Comparison of ENCODE assay signal across 10 cellular contexts in genomic region chr9:122821278-122821952, GRCh38. TPM values are rescaled to one million over a fixed set of nuclear protein-coding genes. Genes with fewer than 3 reads are reported as not detected.
A peak's percentile ranks its signal among the peaks of the same experiment; 100 is the strongest.
DNase-seq lines count a peak whose midpoint lies in the region; ATAC-seq and TF ChIP-seq lines count a peak whose summit lies in the region.
"Had no signal": no experiment of that assay in that cellular context is flagged by ENCODE, and none has a peak within 500 bp of the region (broad histone marks: within the 10 kb centered on the region; RNA-seq: fewer than 3 reads in every experiment).

No MANE protein-coding gene starts in this region.

- H3K4me1 Mint-ChIP-seq in endodermal cell = peaks cover 18% of the 10 kb centered on the region

- H3K4me3 ChIP-seq in BLaER1 (no peak overlapping the region), endodermal cell (ENCODE audit: low read length) (peak overlapping the region; percentile 7)
- H3K4me3 ChIP-seq: PC-9 had no signal

- H3K9ac ChIP-seq in BLaER1 (no peak overlapping the region; the same call in 1 of the 2 replicates), endodermal cell (ENCODE audit: extremely low read depth, low read length, poor library complexity, severe bottlenecking) (no peak overlapping the region)

- H3K27ac ChIP-seq in BLaER1 (peak overlapping the region; percentile 67; the same call in 1 of the 2 replicates), endodermal cell (ENCODE audit: low read depth, low read length) (no peak overlapping the region)
- H3K27ac ChIP-seq: PC-9 had no signal

- H4K20me1 ChIP-seq in BLaER1 = peaks cover 61% of the 10 kb centered on the region

- H3K9me3 Mint-ChIP-seq in endodermal cell = no peaks in the 10 kb centered on the region

- TF ChIP-seq CTCF in endodermal cell (conservative IDR thresholded peaks at IDR 0.05) = no peak

- no peak overlapping the region for H3K4me3 Mint-ChIP-seq in endodermal cell

- 87 to 94% methylated on average over 3 to 7 of the region's 7 CpGs for WGBS in endodermal cell (ENCODE audit: insufficient coverage in 1 of 2, insufficient read length in 1 of 2), 2 experiments

- peak overlapping the region; percentile 58 for H3K4me2 ChIP-seq in BLaER1
- H3K4me2 ChIP-seq: PC-9 had no signal

- peaks cover 63% of the 10 kb centered on the region for H3K36me3 Mint-ChIP-seq in endodermal cell (ENCODE audit: low read depth)

- peak overlapping the region; percentile 7 for H3K27ac Mint-ChIP-seq in endodermal cell

- no peaks in the 10 kb centered on the region for H3K27me3 Mint-ChIP-seq in endodermal cell (ENCODE audit: insufficient read depth)

- H3K27me3 ChIP-seq in BLaER1 = no peaks in the 10 kb centered on the region
- no peaks in the 10 kb centered on the region for H3K27me3 ChIP-seq in endodermal cell (ENCODE audit: control insufficient read depth, insufficient read depth, low read length, poor library complexity, severe bottlenecking)

- ATAC-seq in GM19463 (IDR thresholded peaks at IDR 0.05; ENCODE audit: unreplicated experiment) (no peak), GM21619 (IDR thresholded peaks at IDR 0.05; ENCODE audit: unreplicated experiment) (no peak)

- H3K36me3 ChIP-seq in BLaER1 (peaks cover 87% of the 10 kb centered on the region), endodermal cell (ENCODE audit: control insufficient read depth, insufficient read depth, low read length) (peaks cover 83% of the 10 kb centered on the region)

- H3K4me1 ChIP-seq in BLaER1 (peaks cover 38% of the 10 kb centered on the region), endodermal cell (ENCODE audit: control insufficient read depth, insufficient read depth, low read length) (peaks cover 3% of the 10 kb centered on the region)

- DNase-seq in MV-4-11 (lab: John Stamatoyannopoulos, UW) (peak; percentile 49), endodermal cell (no peak), myocyte (ENCODE audit: low read depth) (peak; percentile 44), 8988T (no peak), NCI-H748 treated with DMSO at 0.1 percent for 48 hours (lab: John Stamatoyannopoulos, UW) (no peak)
- DNase-seq: PC-9; stimulated activated CD4-positive, alpha-beta T cell treated with anti-CD3 and anti-CD28 coated beads, Interleukin-4, amount 100 ng/mL, for 1 hour had no signal

- H3K9me3 ChIP-seq in BLaER1 = no peaks in the 10 kb centered on the region
- no peaks in the 10 kb centered on the region for H3K9me3 ChIP-seq in endodermal cell (ENCODE audit: control insufficient read depth, low read length)

RNA-seq across cellular contexts. Expression of gene PDCL, which starts 7.0 kb away (rescaled TPM):
- 10 to 100 TPM; 26.3 to 28.6 TPM for total RNA-seq in endodermal cell
- 24.6 TPM for polyA plus RNA-seq in endodermal cell (2013, experiment 1 of 2)
- polyA plus RNA-seq in endodermal cell (2013, experiment 2 of 2) = 25.5 TPM
- total RNA-seq in myocyte = 15.1 and 17.6 TPM in 2 replicates
- 14.7 TPM for polyA plus RNA-seq in myocyte (2012)

RNA-seq across cellular contexts. Expression of gene OR1K1, which starts 21.5 kb away (rescaled TPM):
- total RNA-seq in endodermal cell (not detected), myocyte (not detected in 2 replicates)
- not detected for polyA plus RNA-seq in endodermal cell (2013, experiment 1 of 2)
- polyA plus RNA-seq in endodermal cell (2013, experiment 2 of 2) = not detected
- not detected for polyA plus RNA-seq in myocyte (2012)
- total RNA-seq: PC-9 had no signal

RNA-seq across cellular contexts. Expression of gene OR5C1, which starts 32.7 kb away (rescaled TPM):
- total RNA-seq in endodermal cell = not detected
- polyA plus RNA-seq in endodermal cell (2013, experiment 1 of 2) = not detected
- not detected for polyA plus RNA-seq in endodermal cell (2013, experiment 2 of 2)
- not detected in 2 replicates for total RNA-seq in myocyte
- not detected for polyA plus RNA-seq in myocyte (2012)
- total RNA-seq: PC-9 had no signal

Comparison
In these comparisons a context has a peak if more than half of its experiments do, and no peak if none do; other contexts are left out.
1. DNase-seq: peak in MV-4-11 (single experiment) and myocyte (single experiment); none in endodermal cell (single experiment), 8988T (single experiment) and NCI-H748 treated with DMSO at 0.1 percent for 48 hours (single experiment).